In the genomic region with DNA sequence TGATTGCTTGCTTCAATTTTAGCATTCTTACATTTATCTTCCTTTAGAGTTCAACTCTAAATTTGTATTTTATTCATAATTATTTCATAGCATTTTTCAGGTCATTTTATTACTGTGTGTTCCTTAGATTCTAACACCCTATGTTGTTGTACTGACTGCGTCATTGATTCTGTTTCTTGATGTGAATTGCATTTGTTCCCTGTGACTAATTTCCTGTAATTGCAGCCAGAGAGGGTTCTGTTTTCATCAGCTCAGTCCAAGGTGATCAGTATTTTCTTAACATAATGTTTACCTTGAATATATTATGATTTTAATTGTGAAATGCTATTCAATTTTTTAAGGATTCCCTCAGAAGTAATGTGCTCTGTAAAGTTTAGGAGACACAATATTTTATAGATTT, we compare ENCODE assay signal across 18 cellular contexts.
DNase-seq lines count a peak whose midpoint lies in the region; ATAC-seq and TF ChIP-seq lines count a peak whose summit lies in the region.
"Had no signal": no experiment of that assay in that cellular context is flagged by ENCODE, and none has a peak within 500 bp of the region (broad histone marks: within the 10 kb centered on the region; RNA-seq: fewer than 3 reads in every experiment).

No MANE protein-coding gene starts in this region.

- H3K27me3 ChIP-seq in adipocyte (replicated peaks; ENCODE audit: control insufficient read depth, insufficient read depth, low read length) (no peaks in the 10 kb centered on the region), right cardiac atrium (ENCODE audit: control insufficient read depth, insufficient read depth) (no peaks in the 10 kb centered on the region)

- intact Hi-C loops in right cardiac atrium (cut with DNase I) = no loop called here

- H3K27ac ChIP-seq in right cardiac atrium (ENCODE audit: low read length) = no peak overlapping the region

- peak; percentile 54 for DNase-seq in HT1080 (ENCODE audit: low read depth)
- peak; percentile 14 for DNase-seq in adipocyte (ENCODE audit: low read depth)
- DNase-seq in epithelial cell of esophagus (ENCODE audit: low read depth) = peak; percentile 57
- peak; percentile 10 to 53 for DNase-seq in lung microvascular endothelial cell (ENCODE audit: low read depth in 2 of 2)
- no peak for DNase-seq in RPMI8226
- DNase-seq in AG08395 (ENCODE audit: low spot score) = no peak
- no peak for DNase-seq in DMS 273 treated with DMSO at 0.1 percent for 48 hours (lab: John Stamatoyannopoulos, UW)
- DNase-seq in right cardiac atrium = no peak
- DNase-seq: ACHN; Calu3; CD4-positive, alpha-beta T cell; DMS79; KBM-7; NCI-H1092; NCI-H1694 treated with DMSO at 0.1 percent for 48 hours; NCI-H82 had no signal

- H3K9me3 ChIP-seq in adipocyte (ENCODE audit: control insufficient read depth, low read length) (no peaks in the 10 kb centered on the region), right cardiac atrium (ENCODE audit: control insufficient read depth, low read length) (no peaks in the 10 kb centered on the region)

- ATAC-seq in right cardiac atrium = no peak
- ATAC-seq: GM23338, Panc1 had no signal

- H3K36me3 ChIP-seq in adipocyte (ENCODE audit: control insufficient read depth, insufficient read depth, low read length, severe bottlenecking) = no peaks in the 10 kb centered on the region

- H3K4me1 ChIP-seq in adipocyte (ENCODE audit: control insufficient read depth, insufficient read depth, low read length) (no peaks in the 10 kb centered on the region), right cardiac atrium (ENCODE audit: control insufficient read depth, insufficient read depth, low read length) (no peaks in the 10 kb centered on the region)

- 84% methylated on average over 1 of the region's 1 CpG for WGBS in right cardiac atrium

- H3K4me3 ChIP-seq in adipocyte (ENCODE audit: low read length) (no peak overlapping the region), epithelial cell of esophagus (ENCODE audit: low read length) (no peak overlapping the region), right cardiac atrium (ENCODE audit: low read length) (no peak overlapping the region)
- H3K4me3 ChIP-seq: GM23338 had no signal

- H3K9ac ChIP-seq in adipocyte (ENCODE audit: low read length) = no peak overlapping the region

- no peak for TF ChIP-seq CTCF in epithelial cell of esophagus (IDR thresholded peaks at IDR 0.05; ENCODE audit: insufficient read depth, low read depth, low read length, missing control alignments)

Comparison
In these comparisons a context has a peak if more than half of its experiments do, and no peak if none do; other contexts are left out.
1. DNase-seq: peak in HT1080 (single experiment), adipocyte (single experiment), epithelial cell of esophagus (single experiment) and lung microvascular endothelial cell (2 of 2); none in RPMI8226 (single experiment), AG08395 (single experiment), DMS 273 treated with DMSO at 0.1 percent for 48 hours (single experiment) and right cardiac atrium (0 of 3).